21 cellular contexts compared by ENCODE assay signal in the genomic region with DNA sequence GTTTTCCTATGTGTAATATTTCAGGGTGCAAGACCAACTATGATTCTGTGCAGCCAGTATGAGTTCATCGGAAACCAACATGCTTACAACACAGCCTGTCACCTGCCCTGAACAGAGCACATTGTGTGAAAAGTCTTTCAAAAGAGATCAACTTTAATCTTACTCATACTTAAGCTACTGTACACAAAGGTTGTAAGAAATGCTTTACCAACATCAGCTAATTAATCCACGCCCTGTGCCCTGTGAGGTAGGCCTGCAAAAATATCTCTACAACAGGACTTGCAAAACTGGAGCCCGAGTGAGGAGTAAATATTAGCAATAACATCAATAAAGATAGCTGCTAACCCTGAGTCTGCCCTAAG. TPM values are rescaled to one million over a fixed set of nuclear protein-coding genes. Genes with fewer than 3 reads are reported as not detected.
DNase-seq lines count a peak whose midpoint lies in the region; ATAC-seq and TF ChIP-seq lines count a peak whose summit lies in the region.
"Had no signal": no experiment of that assay in that cellular context is flagged by ENCODE, and none has a peak within 500 bp of the region (broad histone marks: within the 10 kb centered on the region; RNA-seq: fewer than 3 reads in every experiment).

No MANE protein-coding gene starts in this region.

- H3K36me3 ChIP-seq in left ventricle myocardium inferior (peaks cover 38% of the 10 kb centered on the region), psoas muscle (ENCODE audit: insufficient read depth in 1 of 2, low read depth in 1 of 2) (peaks cover 0 to 47% of the 10 kb centered on the region in 2 donors), testis (ENCODE audit: low read depth, missing control alignments) (no peaks in the 10 kb centered on the region)

- no peak overlapping the region for H3K4me3 Mint-ChIP-seq in activated T-helper 2 cell treated with anti-CD3 and anti-CD28 coated beads, Interferon-gamma antibody, Interleukin-2, Interleukin-4, amounts not matched to agents 10 μg/mL and 5 μg/mL and 100 μg/mL, durations not matched to agents 14 hours and 24 hours and 36 hours (ENCODE audit: low read depth)
- H3K4me3 Mint-ChIP-seq: activated CD8-positive, alpha-beta T cell treated with anti-CD3 and anti-CD28 coated beads for 36 hours had no signal

- WGBS in psoas muscle, 3 donors, result 89 to 93% (median 91%) methylated on average over 3 of the region's 3 CpGs
- 86 to 90% methylated on average over 3 of the region's 3 CpGs for WGBS in testis, 2 donors

- no peaks in the 10 kb centered on the region for H3K27me3 ChIP-seq in left ventricle myocardium inferior (ENCODE audit: low read depth)
- no peaks in the 10 kb centered on the region for H3K27me3 ChIP-seq in psoas muscle (ENCODE audit: insufficient read depth in 3 of 3, low read length in 2 of 3)
- no peaks in the 10 kb centered on the region for H3K27me3 ChIP-seq in testis
- H3K27me3 ChIP-seq: thyroid gland had no signal

- no peak for DNase-seq in left ventricle myocardium inferior
- DNase-seq in Right ventricle myocardium inferior (ENCODE audit: missing footprints), result no peak
- no peak for DNase-seq in epithelial cell of prostate (ENCODE audit: low read depth, low spot score)
- no peak for DNase-seq in psoas muscle
- DNase-seq in testis, result no peak
- DNase-seq in activated T-helper 2 cell treated with anti-CD3 and anti-CD28 coated beads, Interferon-gamma antibody, Interleukin-2, Interleukin-4, amounts not matched to agents 10 μg/mL and 5 μg/mL and 100 μg/mL, durations not matched to agents 14 hours and 24 hours and 36 hours (ENCODE audit: low spot score), result no peak
- DNase-seq in activated CD8-positive, alpha-beta memory T cell treated with anti-CD3 and anti-CD28 coated beads for 24 hours, result no peak
- DNase-seq: activated CD4-positive, CD25-positive, alpha-beta regulatory T cell treated with anti-CD3 and anti-CD28 coated beads, Interleukin-2, amount 50 U/mL, for 72 hours; activated CD8-positive, alpha-beta T cell treated with anti-CD3 and anti-CD28 coated beads for 36 hours; activated gamma-delta T cell treated with Interleukin-2 at 50 U/mL for 16 hours; AML-193; DMS53; GDM1; MM.1S; SIG-M5; stimulated activated CD4-positive, alpha-beta T cell treated with anti-CD3 and anti-CD28 coated beads, Interleukin-4, amount 100 ng/mL, for 24 hours; stimulated activated naive CD4-positive, alpha-beta T cell; thyroid gland had no signal

- H3K9me3 ChIP-seq in left ventricle myocardium inferior (replicated peaks) (no peaks in the 10 kb centered on the region), psoas muscle (no peaks in the 10 kb centered on the region), testis (no peaks in the 10 kb centered on the region)
- H3K9me3 ChIP-seq: thyroid gland had no signal

- no peaks in the 10 kb centered on the region for H3K9me3 Mint-ChIP-seq in activated T-helper 2 cell treated with anti-CD3 and anti-CD28 coated beads, Interferon-gamma antibody, Interleukin-2, Interleukin-4, amounts not matched to agents 10 μg/mL and 5 μg/mL and 100 μg/mL, durations not matched to agents 14 hours and 24 hours and 36 hours
- H3K9me3 Mint-ChIP-seq: activated CD8-positive, alpha-beta T cell treated with anti-CD3 and anti-CD28 coated beads for 36 hours had no signal

- no peak for TF ChIP-seq CTCF in left ventricle myocardium inferior (IDR thresholded peaks at IDR 0.05; ENCODE audit: borderline replicate concordance)
- TF ChIP-seq CTCF in psoas muscle (IDR thresholded peaks at IDR 0.05), result no peak
- no peak for TF ChIP-seq CTCF in testis (IDR thresholded peaks at IDR 0.05)

- TF ChIP-seq POLR2A in testis (IDR thresholded peaks at IDR 0.05), result no peak

- H3K27ac ChIP-seq in left ventricle myocardium inferior (replicated peaks), result peak overlapping the region; percentile 82
- H3K27ac ChIP-seq in epithelial cell of prostate, result peak overlapping the region; percentile 19
- H3K27ac ChIP-seq in psoas muscle, result no peak overlapping the region
- no peak overlapping the region for H3K27ac ChIP-seq in testis
- H3K27ac ChIP-seq: PC-9, thyroid gland had no signal

- H3K4me1 ChIP-seq in left ventricle myocardium inferior (peaks cover 85% of the 10 kb centered on the region), psoas muscle (peaks cover 38% of the 10 kb centered on the region), testis (peaks cover 60% of the 10 kb centered on the region)
- H3K4me1 ChIP-seq: thyroid gland had no signal

- peaks cover 16% of the 10 kb centered on the region for H3K4me1 Mint-ChIP-seq in activated T-helper 2 cell treated with anti-CD3 and anti-CD28 coated beads, Interferon-gamma antibody, Interleukin-2, Interleukin-4, amounts not matched to agents 10 μg/mL and 5 μg/mL and 100 μg/mL, durations not matched to agents 14 hours and 24 hours and 36 hours (ENCODE audit: low read depth)

- ATAC-seq in Right ventricle myocardium inferior, result no peak
- ATAC-seq in psoas muscle, result peak; percentile 24 to 63 (median 60)
- no peak for ATAC-seq in HG03521 (IDR thresholded peaks at IDR 0.05; ENCODE audit: unreplicated experiment)
- ATAC-seq: activated CD8-positive, alpha-beta T cell treated with anti-CD3 and anti-CD28 coated beads for 36 hours; K562 had no signal

- H3K4me3 ChIP-seq in left ventricle myocardium inferior (no peak overlapping the region), psoas muscle (no peak overlapping the region), testis (no peak overlapping the region)
- H3K4me3 ChIP-seq: K562, PC-9, thyroid gland had no signal

- intact Hi-C loops in left ventricle myocardium inferior (cut with micrococcal nuclease), result no loop called here
- intact Hi-C loops in Right ventricle myocardium inferior (cut with DNase I), result no loop called here
- intact Hi-C loops in psoas muscle (cut with DNase I), result no loop called here
- intact Hi-C loops in testis (cut with DNase I; ENCODE audit: low total_unique reads), result no loop called here
- intact Hi-C loops in activated T-helper 2 cell treated with anti-CD3 and anti-CD28 coated beads, Interferon-gamma antibody, Interleukin-2, Interleukin-4, amounts not matched to agents 10 μg/mL and 5 μg/mL and 100 μg/mL, durations not matched to agents 14 hours and 24 hours and 36 hours (cut with micrococcal nuclease), result no loop called here

- no peaks in the 10 kb centered on the region for H3K27me3 Mint-ChIP-seq in activated T-helper 2 cell treated with anti-CD3 and anti-CD28 coated beads, Interferon-gamma antibody, Interleukin-2, Interleukin-4, amounts not matched to agents 10 μg/mL and 5 μg/mL and 100 μg/mL, durations not matched to agents 14 hours and 24 hours and 36 hours (ENCODE audit: low read depth)
- H3K27me3 Mint-ChIP-seq: activated CD8-positive, alpha-beta T cell treated with anti-CD3 and anti-CD28 coated beads for 36 hours had no signal

- H3K27ac Mint-ChIP-seq in activated T-helper 2 cell treated with anti-CD3 and anti-CD28 coated beads, Interferon-gamma antibody, Interleukin-2, Interleukin-4, amounts not matched to agents 10 μg/mL and 5 μg/mL and 100 μg/mL, durations not matched to agents 14 hours and 24 hours and 36 hours, result no peak overlapping the region
- H3K27ac Mint-ChIP-seq: activated CD8-positive, alpha-beta T cell treated with anti-CD3 and anti-CD28 coated beads for 36 hours had no signal

- H3K36me3 Mint-ChIP-seq in activated T-helper 2 cell treated with anti-CD3 and anti-CD28 coated beads, Interferon-gamma antibody, Interleukin-2, Interleukin-4, amounts not matched to agents 10 μg/mL and 5 μg/mL and 100 μg/mL, durations not matched to agents 14 hours and 24 hours and 36 hours (ENCODE audit: low read depth), result peaks cover 59% of the 10 kb centered on the region

RNA-seq across cellular contexts. Expression of a gene that starts 15.1 kb away (rescaled TPM):
- 19.8 TPM for total RNA-seq in left ventricle myocardium inferior
- total RNA-seq in Right ventricle myocardium inferior, result 20.9 TPM
- total RNA-seq in psoas muscle, result 10 to 100 TPM in 3 of 4 donors, 1 to 10 TPM in 1; 9.7 to 14.8 (median 11.6) TPM
- 10 to 100 TPM in 1 of 3 donors, 1 to 10 TPM in 2; 7.3 to 14.2 (median 9.0) TPM for polyA plus RNA-seq in psoas muscle
- total RNA-seq in testis, result 100 to 1,000 TPM; 129 to 140 TPM
- 70.9 TPM for polyA plus RNA-seq in testis (ENCODE audit: insufficient read depth, low read depth, low replicate concordance)
- total RNA-seq in activated T-helper 2 cell treated with anti-CD3 and anti-CD28 coated beads, Interferon-gamma antibody, Interleukin-2, Interleukin-4, amounts not matched to agents 10 μg/mL and 5 μg/mL and 100 μg/mL, durations not matched to agents 14 hours and 24 hours and 36 hours, result 28.8 and 30.4 TPM in 2 replicates

Comparison
In these comparisons a context has a peak if more than half of its experiments do, and no peak if none do; other contexts are left out.
1. H3K27ac ChIP-seq: peak in left ventricle myocardium inferior (single experiment) and epithelial cell of prostate (single experiment); none in psoas muscle (single experiment) and testis (0 of 2).
2. ATAC-seq: peak in psoas muscle (4 of 4); none in Right ventricle myocardium inferior (single experiment) and HG03521 (single experiment).